26 cellular contexts compared by ENCODE assay signal in the genomic region with DNA sequence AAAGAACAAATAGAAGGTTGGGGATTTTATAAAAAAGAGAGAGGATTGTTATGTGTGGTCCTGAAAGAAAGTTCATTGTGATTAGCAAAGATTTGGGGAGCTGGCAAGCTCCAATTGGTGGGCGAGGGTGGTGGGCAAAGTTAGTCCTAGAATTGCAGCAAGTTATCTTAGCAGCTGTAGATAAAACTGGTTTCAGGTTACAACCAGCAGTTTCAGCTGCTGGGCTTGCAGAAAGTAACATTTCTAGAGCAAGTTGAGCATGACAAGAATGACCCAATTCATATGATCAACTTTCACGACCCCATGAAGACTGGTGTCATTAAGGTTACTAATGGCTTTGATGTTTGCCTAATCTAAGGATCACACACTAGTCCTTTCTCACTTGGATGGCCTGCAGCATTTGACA.
DNase-seq lines count a peak whose midpoint lies in the region; ATAC-seq and TF ChIP-seq lines count a peak whose summit lies in the region.
"Had no signal": no experiment of that assay in that cellular context is flagged by ENCODE, and none has a peak within 500 bp of the region (broad histone marks: within the 10 kb centered on the region; RNA-seq: fewer than 3 reads in every experiment).

No MANE protein-coding gene starts in this region.

- H3K4me3 ChIP-seq in breast epithelium, result no peak overlapping the region
- H3K4me3 ChIP-seq in PC-9, result no peak overlapping the region
- no peak overlapping the region for H3K4me3 ChIP-seq in fibroblast of pulmonary artery (replicated peaks; ENCODE audit: low read depth, low read length)
- H3K4me3 ChIP-seq: MG63 had no signal

- H3K9me3 ChIP-seq in breast epithelium (no peaks in the 10 kb centered on the region), PC-9 (ENCODE audit: insufficient read depth, low read depth) (no peaks in the 10 kb centered on the region)

- no peak for TF ChIP-seq CTCF in MCF 10A (IDR thresholded peaks at IDR 0.05; ENCODE audit: unreplicated experiment)
- TF ChIP-seq CTCF in breast epithelium (IDR thresholded peaks at IDR 0.05), result no peak
- no peak for TF ChIP-seq CTCF in PC-9 (conservative IDR thresholded peaks at IDR 0.05)
- no peak for TF ChIP-seq CTCF in fibroblast of pulmonary artery (IDR thresholded peaks at IDR 0.05; ENCODE audit: low read length, missing control alignments)
- TF ChIP-seq CTCF in natural killer cell (IDR thresholded peaks at IDR 0.05), result no peak

- H3K4me1 ChIP-seq in breast epithelium (no peaks in the 10 kb centered on the region), PC-9 (replicated peaks; ENCODE audit: insufficient read depth) (peaks cover 43% of the 10 kb centered on the region)

- no peak for TF ChIP-seq POLR2A in breast epithelium (IDR thresholded peaks at IDR 0.05)

- peak; percentile 17 for DNase-seq in MCF 10A (ENCODE audit: unreplicated experiment)
- no peak for DNase-seq in breast epithelium (ENCODE audit: low spot score in 2 of 2)
- DNase-seq in PC-9, result no peak
- peak; percentile 53 for DNase-seq in fibroblast of pulmonary artery (ENCODE audit: low read depth)
- no peak for DNase-seq in NOMO-1 treated with DMSO at 0.1 percent for 48 hours (lab: John Stamatoyannopoulos, UW; ENCODE audit: unreplicated experiment)
- DNase-seq in NCI-H1417 treated with DMSO at 0.1 percent for 48 hours (lab: John Stamatoyannopoulos, UW), result no peak
- DNase-seq in natural killer cell, result no peak
- DNase-seq: activated CD4-positive, CD25-positive, alpha-beta regulatory T cell treated with anti-CD3 and anti-CD28 coated beads, Interleukin-2, amount 50 U/mL, for 72 hours; activated naive CD4-positive, alpha-beta T cell; activated T-cell treated with anti-CD3 and anti-CD28 coated beads, Interleukin-2, amount 50 U/mL, for 4 hours; amygdala; erythroblast; kidney glomerular epithelial cell; mammary epithelial cell; MG63; NCI-H1436 treated with DMSO at 0.1 percent for 48 hours; NCI-H2171 treated with DMSO at 0.1 percent for 48 hours; NCI-H526 treated with DMSO at 0.1 percent for 48 hours; occipital lobe; SHP77 treated with DMSO at 0.1 percent for 48 hours had no signal

- H3K27ac Mint-ChIP-seq in MCF 10A (ENCODE audit: low read depth, unreplicated experiment) (no peak overlapping the region), natural killer cell (no peak overlapping the region)
- peak overlapping the region; percentile 62 for H3K27ac Mint-ChIP-seq in stimulated activated memory B cell treated with anti-CD40 and anti-IgM and Interleukin-4, amounts not matched to agents 10 μg/mL and 1 μg/mL and 100 μg/mL, for 72 hours
- H3K27ac Mint-ChIP-seq: B cell, type B pancreatic cell had no signal

- H3K79me2 ChIP-seq in PC-9 (ENCODE audit: low read depth), result no peaks in the 10 kb centered on the region

- no peak overlapping the region for H3K27ac ChIP-seq in breast epithelium
- H3K27ac ChIP-seq in PC-9, result no peak overlapping the region
- H3K27ac ChIP-seq: HL-60 had no signal

- peak overlapping the region; percentile 18; the same call in 1 of the 2 replicates for H3K4me2 ChIP-seq in PC-9

- POLR2A ChIA-PET in MCF 10A (lab: Yijun Ruan, JAX), result interaction anchor here (1.4 kb wide), 1 partner anchor 11 kb away, joined by 3 read pairs; no protein-coding TSS in a partner anchor
- POLR2A ChIA-PET in PC-9 (lab: Charles Lee; ENCODE audit: unreplicated experiment), result interaction anchor here (0.7 kb wide), 1 partner anchor 695 kb away, joined by 3 read pairs; no protein-coding TSS in a partner anchor

- no peak overlapping the region for H2AFZ ChIP-seq in PC-9

- H3K9me3 Mint-ChIP-seq in MCF 10A (ENCODE audit: unreplicated experiment) (no peaks in the 10 kb centered on the region), natural killer cell (no peaks in the 10 kb centered on the region)
- peaks cover 6% of the 10 kb centered on the region for H3K9me3 Mint-ChIP-seq in stimulated activated memory B cell treated with anti-CD40 and anti-IgM and Interleukin-4, amounts not matched to agents 10 μg/mL and 1 μg/mL and 100 μg/mL, for 72 hours
- H3K9me3 Mint-ChIP-seq: activated T-cell treated with anti-CD3 and anti-CD28 coated beads, Interleukin-2, amount 50 U/mL, for 4 hours; central memory CD8-positive, alpha-beta T cell; type B pancreatic cell had no signal

- H3K27me3 ChIP-seq in breast epithelium (no peaks in the 10 kb centered on the region), PC-9 (ENCODE audit: insufficient read depth, low read depth) (no peaks in the 10 kb centered on the region)
- H3K27me3 ChIP-seq: MG63 had no signal

- ATAC-seq in stimulated activated memory B cell treated with anti-CD40 and anti-IgM and Interleukin-4, amounts not matched to agents 10 μg/mL and 1 μg/mL and 100 μg/mL, for 72 hours, result no peak
- ATAC-seq in natural killer cell, result no peak
- ATAC-seq: activated T-cell treated with anti-CD3 and anti-CD28 coated beads, Interleukin-2, amount 50 U/mL, for 4 hours; right cardiac atrium had no signal

- CTCF ChIA-PET in MCF 10A (lab: Yijun Ruan, JAX) (interaction anchor here (0.6 to 1.1 kb wide), 3 partner anchors 72 to 213 kb away, joined by 3 to 5 read pairs (median 3); no protein-coding TSS in a partner anchor), PC-9 (lab: Charles Lee) (no interaction called here)

- H3K4me3 Mint-ChIP-seq in MCF 10A (ENCODE audit: unreplicated experiment), result peak overlapping the region; percentile 5
- no peak overlapping the region for H3K4me3 Mint-ChIP-seq in stimulated activated memory B cell treated with anti-CD40 and anti-IgM and Interleukin-4, amounts not matched to agents 10 μg/mL and 1 μg/mL and 100 μg/mL, for 72 hours
- no peak overlapping the region for H3K4me3 Mint-ChIP-seq in natural killer cell
- H3K4me3 Mint-ChIP-seq: activated T-cell treated with anti-CD3 and anti-CD28 coated beads, Interleukin-2, amount 50 U/mL, for 4 hours; B cell; central memory CD8-positive, alpha-beta T cell had no signal

- H3F3A ChIP-seq in PC-9 (ENCODE audit: insufficient read depth, low read depth), result peaks cover 11% of the 10 kb centered on the region; the same call in 1 of the 2 replicates

- intact Hi-C loops in MCF 10A (cut with micrococcal nuclease), result no loop called here
- intact Hi-C loops in breast epithelium (cut with DNase I; ENCODE audit: low total_unique reads), result no loop called here
- intact Hi-C loops in PC-9 (cut with micrococcal nuclease; ENCODE audit: unreplicated experiment), result loop anchor here (2.0 to 10.0 kb wide), 2 partner anchors 61 to 175 kb away; a partner anchor contains a TSS
- intact Hi-C loops in natural killer cell (cut with micrococcal nuclease), result no loop called here

- no peaks in the 10 kb centered on the region for H3K36me3 Mint-ChIP-seq in MCF 10A (ENCODE audit: insufficient read depth, unreplicated experiment)
- peaks cover 2% of the 10 kb centered on the region for H3K36me3 Mint-ChIP-seq in stimulated activated memory B cell treated with anti-CD40 and anti-IgM and Interleukin-4, amounts not matched to agents 10 μg/mL and 1 μg/mL and 100 μg/mL, for 72 hours
- no peaks in the 10 kb centered on the region for H3K36me3 Mint-ChIP-seq in natural killer cell
- H3K36me3 Mint-ChIP-seq: type B pancreatic cell had no signal

- H4K20me1 ChIP-seq in PC-9 (ENCODE audit: insufficient read depth), result no peaks in the 10 kb centered on the region

- no peaks in the 10 kb centered on the region for H3K27me3 Mint-ChIP-seq in MCF 10A (ENCODE audit: insufficient read depth, unreplicated experiment)
- peaks cover 7% of the 10 kb centered on the region for H3K27me3 Mint-ChIP-seq in stimulated activated memory B cell treated with anti-CD40 and anti-IgM and Interleukin-4, amounts not matched to agents 10 μg/mL and 1 μg/mL and 100 μg/mL, for 72 hours
- peaks cover 14 to 29% of the 10 kb centered on the region in 2 donors for H3K27me3 Mint-ChIP-seq in natural killer cell (ENCODE audit: low read depth in 2 of 2)
- H3K27me3 Mint-ChIP-seq: type B pancreatic cell had no signal

- H3K4me1 Mint-ChIP-seq in MCF 10A (ENCODE audit: insufficient read depth, unreplicated experiment) (peaks cover 44% of the 10 kb centered on the region), natural killer cell (no peaks in the 10 kb centered on the region)
- peaks cover 26% of the 10 kb centered on the region for H3K4me1 Mint-ChIP-seq in stimulated activated memory B cell treated with anti-CD40 and anti-IgM and Interleukin-4, amounts not matched to agents 10 μg/mL and 1 μg/mL and 100 μg/mL, for 72 hours
- H3K4me1 Mint-ChIP-seq: B cell; central memory CD8-positive, alpha-beta T cell had no signal

- no peaks in the 10 kb centered on the region for H3K9me2 ChIP-seq in PC-9 (ENCODE audit: insufficient read depth)

- BruUV-seq in MCF 10A (replicated peaks; lab: Mats Ljungman, UMichigan) (no TSS peak), PC-9 (replicated peaks; lab: Mats Ljungman, UMichigan) (no TSS peak)

- no peaks in the 10 kb centered on the region for H3K36me3 ChIP-seq in breast epithelium
- no peaks in the 10 kb centered on the region for H3K36me3 ChIP-seq in PC-9 (ENCODE audit: low read depth)

Comparison
In these comparisons a context has a peak if more than half of its experiments do, and no peak if none do; other contexts are left out.
1. DNase-seq: peak in MCF 10A (single experiment) and fibroblast of pulmonary artery (single experiment); none in breast epithelium (0 of 2), PC-9 (0 of 2), NOMO-1 treated with DMSO at 0.1 percent for 48 hours (single experiment), NCI-H1417 treated with DMSO at 0.1 percent for 48 hours (single experiment) and natural killer cell (single experiment).